In the genomic region with DNA sequence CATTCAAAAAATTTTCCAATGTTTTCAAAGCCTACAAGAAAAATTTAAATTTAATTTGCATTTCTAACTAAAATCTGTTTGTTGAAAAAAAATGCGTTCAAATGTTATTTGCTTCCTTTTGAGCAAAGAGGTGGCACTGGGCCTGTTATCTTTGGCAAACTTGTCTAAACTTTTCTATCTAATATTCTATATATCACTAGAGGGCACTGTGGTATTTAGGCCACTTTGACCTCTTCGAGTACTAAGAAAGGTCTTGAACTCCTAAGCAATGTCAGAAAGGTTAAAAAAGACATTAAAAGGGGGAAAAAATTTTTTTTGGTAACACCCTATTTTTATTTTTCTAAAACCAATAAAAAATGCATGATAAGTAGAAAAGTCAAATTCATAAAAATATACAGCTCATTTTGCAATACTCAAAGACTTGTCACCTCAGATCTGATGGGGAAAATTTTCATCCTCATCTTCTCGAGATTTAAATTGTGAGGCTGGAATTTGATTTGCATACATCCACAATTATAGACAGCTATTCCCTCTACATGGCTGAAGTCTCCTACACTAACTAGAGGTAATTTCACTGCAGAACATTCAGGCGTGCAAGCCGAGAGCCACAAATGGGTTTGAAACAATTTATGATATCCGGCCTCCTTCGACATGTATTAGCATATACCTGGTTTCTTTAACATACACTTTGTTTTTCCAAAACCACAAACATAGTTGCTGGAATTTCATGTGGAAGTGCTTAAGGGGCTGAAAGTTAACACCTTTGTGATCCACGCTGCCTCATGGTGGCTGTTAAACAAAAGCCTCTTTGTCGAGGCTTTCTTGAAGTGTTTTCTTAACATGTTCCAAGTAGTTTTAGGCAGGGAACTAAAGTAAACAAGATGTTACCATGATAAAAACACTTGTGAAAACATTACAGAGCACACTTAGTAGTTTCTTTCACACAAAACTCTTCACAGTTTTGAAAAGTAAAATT, we compare ENCODE assay signal across 1 cellular context.
TF ChIP-seq lines count a peak whose summit lies in the region.

No MANE protein-coding gene starts in this region.

TF ChIP-seq in HEK293, 187 proteins besides CTCF, POLR2A, EP300 and RAD21 (continued from another document):
- TF ChIP-seq, protein P1, sequence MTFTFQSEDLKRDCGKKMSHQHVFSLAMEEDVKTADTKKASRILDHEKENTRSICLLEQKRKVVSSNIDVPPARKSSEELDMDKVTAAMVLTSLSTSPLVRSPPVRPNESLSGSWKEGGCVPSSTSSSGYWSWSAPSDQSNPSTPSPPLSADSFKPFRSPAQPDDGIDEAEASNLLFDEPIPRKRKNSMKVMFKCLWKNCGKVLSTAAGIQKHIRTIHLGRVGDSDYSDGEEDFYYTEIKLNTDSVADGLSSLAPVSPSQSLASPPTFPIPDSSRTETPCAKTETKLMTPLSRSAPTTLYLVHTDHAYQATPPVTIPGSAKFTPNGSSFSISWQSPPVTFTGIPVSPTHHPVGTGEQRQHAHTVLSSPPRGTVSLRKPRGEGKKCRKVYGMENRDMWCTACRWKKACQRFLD (tag by site-specific recombination; IDR thresholded peaks at IDR 0.05) = no peak
- TF ChIP-seq ZNF660 (tag by site-specific recombination; IDR thresholded peaks at IDR 0.05) = 0 out of 2 replicates have a peak, but pooled peaks have one; percentile 6
- TF ChIP-seq SETDB1 (IDR thresholded peaks at IDR 0.05; ENCODE audit: insufficient read length, low read length) = no peak
- 0 out of 2 replicates have a peak, but pooled peaks have one; percentile 18 for TF ChIP-seq ZXDB (tag by site-specific recombination; IDR thresholded peaks at IDR 0.05)
- 0 out of 2 replicates have a peak, but pooled peaks have one; percentile 42 for TF ChIP-seq ZNF561 (tag by site-specific recombination; IDR thresholded peaks at IDR 0.05; ENCODE audit: borderline replicate concordance)
- peak; percentile 48 for TF ChIP-seq ZNF654 (tag by site-specific recombination; IDR thresholded peaks at IDR 0.05; ENCODE audit: low read depth)
- TF ChIP-seq, protein P2, sequence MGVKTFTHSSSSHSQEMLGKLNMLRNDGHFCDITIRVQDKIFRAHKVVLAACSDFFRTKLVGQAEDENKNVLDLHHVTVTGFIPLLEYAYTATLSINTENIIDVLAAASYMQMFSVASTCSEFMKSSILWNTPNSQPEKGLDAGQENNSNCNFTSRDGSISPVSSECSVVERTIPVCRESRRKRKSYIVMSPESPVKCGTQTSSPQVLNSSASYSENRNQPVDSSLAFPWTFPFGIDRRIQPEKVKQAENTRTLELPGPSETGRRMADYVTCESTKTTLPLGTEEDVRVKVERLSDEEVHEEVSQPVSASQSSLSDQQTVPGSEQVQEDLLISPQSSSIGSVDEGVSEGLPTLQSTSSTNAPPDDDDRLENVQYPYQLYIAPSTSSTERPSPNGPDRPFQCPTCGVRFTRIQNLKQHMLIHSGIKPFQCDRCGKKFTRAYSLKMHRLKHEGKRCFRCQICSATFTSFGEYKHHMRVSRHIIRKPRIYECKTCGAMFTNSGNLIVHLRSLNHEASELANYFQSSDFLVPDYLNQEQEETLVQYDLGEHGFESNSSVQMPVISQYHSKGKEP (tag by site-specific recombination; IDR thresholded peaks at IDR 0.05) = 0 out of 2 replicates have a peak, but pooled peaks have one; percentile 20
- TF ChIP-seq, protein P3, sequence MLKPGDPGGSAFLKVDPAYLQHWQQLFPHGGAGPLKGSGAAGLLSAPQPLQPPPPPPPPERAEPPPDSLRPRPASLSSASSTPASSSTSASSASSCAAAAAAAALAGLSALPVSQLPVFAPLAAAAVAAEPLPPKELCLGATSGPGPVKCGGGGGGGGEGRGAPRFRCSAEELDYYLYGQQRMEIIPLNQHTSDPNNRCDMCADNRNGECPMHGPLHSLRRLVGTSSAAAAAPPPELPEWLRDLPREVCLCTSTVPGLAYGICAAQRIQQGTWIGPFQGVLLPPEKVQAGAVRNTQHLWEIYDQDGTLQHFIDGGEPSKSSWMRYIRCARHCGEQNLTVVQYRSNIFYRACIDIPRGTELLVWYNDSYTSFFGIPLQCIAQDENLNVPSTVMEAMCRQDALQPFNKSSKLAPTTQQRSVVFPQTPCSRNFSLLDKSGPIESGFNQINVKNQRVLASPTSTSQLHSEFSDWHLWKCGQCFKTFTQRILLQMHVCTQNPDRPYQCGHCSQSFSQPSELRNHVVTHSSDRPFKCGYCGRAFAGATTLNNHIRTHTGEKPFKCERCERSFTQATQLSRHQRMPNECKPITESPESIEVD (tag by site-specific recombination; IDR thresholded peaks at IDR 0.05) = peak; percentile 77
- TF ChIP-seq, protein P4, sequence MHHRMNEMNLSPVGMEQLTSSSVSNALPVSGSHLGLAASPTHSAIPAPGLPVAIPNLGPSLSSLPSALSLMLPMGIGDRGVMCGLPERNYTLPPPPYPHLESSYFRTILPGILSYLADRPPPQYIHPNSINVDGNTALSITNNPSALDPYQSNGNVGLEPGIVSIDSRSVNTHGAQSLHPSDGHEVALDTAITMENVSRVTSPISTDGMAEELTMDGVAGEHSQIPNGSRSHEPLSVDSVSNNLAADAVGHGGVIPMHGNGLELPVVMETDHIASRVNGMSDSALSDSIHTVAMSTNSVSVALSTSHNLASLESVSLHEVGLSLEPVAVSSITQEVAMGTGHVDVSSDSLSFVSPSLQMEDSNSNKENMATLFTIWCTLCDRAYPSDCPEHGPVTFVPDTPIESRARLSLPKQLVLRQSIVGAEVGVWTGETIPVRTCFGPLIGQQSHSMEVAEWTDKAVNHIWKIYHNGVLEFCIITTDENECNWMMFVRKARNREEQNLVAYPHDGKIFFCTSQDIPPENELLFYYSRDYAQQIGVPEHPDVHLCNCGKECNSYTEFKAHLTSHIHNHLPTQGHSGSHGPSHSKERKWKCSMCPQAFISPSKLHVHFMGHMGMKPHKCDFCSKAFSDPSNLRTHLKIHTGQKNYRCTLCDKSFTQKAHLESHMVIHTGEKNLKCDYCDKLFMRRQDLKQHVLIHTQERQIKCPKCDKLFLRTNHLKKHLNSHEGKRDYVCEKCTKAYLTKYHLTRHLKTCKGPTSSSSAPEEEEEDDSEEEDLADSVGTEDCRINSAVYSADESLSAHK (tag by site-specific recombination; IDR thresholded peaks at IDR 0.05) = peak; percentile 16; the same call in 1 of the 2 replicates
- no peak for TF ChIP-seq ZNF629 (tag by site-specific recombination; IDR thresholded peaks at IDR 0.05)
- 0 out of 2 replicates have a peak, but pooled peaks have one; percentile 19 for TF ChIP-seq ZNF843 (tag by site-specific recombination; IDR thresholded peaks at IDR 0.05)
